In the genomic region with DNA sequence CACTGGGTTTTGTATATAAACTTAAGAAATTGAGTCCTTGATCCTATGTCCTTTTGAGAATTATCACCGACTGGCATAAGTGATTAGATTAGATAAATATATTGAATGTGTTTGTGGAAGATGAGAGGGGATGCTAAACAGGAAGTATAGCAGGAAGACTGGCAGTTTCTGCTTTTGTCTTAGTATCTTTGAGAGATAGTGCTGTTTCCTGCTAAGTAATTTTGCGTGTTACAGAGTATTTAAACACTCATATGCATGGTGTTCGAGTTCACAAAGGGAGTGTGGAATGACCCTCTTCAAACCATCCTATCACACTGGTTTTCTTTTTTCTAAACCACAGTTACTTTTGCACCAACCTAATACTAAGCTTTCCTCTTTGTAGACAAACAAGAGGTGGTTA, we compare ENCODE assay signal across 2 cellular contexts.
TF ChIP-seq lines count a peak whose summit lies in the region.

No MANE protein-coding gene starts in this region.

TF ChIP-seq in liver, 16 proteins besides CTCF, POLR2A, EP300 and RAD21 (continued from another document):
- TF ChIP-seq, protein P1, sequence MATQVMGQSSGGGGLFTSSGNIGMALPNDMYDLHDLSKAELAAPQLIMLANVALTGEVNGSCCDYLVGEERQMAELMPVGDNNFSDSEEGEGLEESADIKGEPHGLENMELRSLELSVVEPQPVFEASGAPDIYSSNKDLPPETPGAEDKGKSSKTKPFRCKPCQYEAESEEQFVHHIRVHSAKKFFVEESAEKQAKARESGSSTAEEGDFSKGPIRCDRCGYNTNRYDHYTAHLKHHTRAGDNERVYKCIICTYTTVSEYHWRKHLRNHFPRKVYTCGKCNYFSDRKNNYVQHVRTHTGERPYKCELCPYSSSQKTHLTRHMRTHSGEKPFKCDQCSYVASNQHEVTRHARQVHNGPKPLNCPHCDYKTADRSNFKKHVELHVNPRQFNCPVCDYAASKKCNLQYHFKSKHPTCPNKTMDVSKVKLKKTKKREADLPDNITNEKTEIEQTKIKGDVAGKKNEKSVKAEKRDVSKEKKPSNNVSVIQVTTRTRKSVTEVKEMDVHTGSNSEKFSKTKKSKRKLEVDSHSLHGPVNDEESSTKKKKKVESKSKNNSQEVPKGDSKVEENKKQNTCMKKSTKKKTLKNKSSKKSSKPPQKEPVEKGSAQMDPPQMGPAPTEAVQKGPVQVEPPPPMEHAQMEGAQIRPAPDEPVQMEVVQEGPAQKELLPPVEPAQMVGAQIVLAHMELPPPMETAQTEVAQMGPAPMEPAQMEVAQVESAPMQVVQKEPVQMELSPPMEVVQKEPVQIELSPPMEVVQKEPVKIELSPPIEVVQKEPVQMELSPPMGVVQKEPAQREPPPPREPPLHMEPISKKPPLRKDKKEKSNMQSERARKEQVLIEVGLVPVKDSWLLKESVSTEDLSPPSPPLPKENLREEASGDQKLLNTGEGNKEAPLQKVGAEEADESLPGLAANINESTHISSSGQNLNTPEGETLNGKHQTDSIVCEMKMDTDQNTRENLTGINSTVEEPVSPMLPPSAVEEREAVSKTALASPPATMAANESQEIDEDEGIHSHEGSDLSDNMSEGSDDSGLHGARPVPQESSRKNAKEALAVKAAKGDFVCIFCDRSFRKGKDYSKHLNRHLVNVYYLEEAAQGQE (IDR thresholded peaks at IDR 0.05), result no peak
- TF ChIP-seq TAF1 (conservative IDR thresholded peaks at IDR 0.05) (no peak), YY1 (IDR thresholded peaks at IDR 0.05) (no peak)

TF ChIP-seq in HepG2, 621 proteins besides CTCF, POLR2A, EP300 and RAD21 (continued from another document):
- TF ChIP-seq, protein P2, sequence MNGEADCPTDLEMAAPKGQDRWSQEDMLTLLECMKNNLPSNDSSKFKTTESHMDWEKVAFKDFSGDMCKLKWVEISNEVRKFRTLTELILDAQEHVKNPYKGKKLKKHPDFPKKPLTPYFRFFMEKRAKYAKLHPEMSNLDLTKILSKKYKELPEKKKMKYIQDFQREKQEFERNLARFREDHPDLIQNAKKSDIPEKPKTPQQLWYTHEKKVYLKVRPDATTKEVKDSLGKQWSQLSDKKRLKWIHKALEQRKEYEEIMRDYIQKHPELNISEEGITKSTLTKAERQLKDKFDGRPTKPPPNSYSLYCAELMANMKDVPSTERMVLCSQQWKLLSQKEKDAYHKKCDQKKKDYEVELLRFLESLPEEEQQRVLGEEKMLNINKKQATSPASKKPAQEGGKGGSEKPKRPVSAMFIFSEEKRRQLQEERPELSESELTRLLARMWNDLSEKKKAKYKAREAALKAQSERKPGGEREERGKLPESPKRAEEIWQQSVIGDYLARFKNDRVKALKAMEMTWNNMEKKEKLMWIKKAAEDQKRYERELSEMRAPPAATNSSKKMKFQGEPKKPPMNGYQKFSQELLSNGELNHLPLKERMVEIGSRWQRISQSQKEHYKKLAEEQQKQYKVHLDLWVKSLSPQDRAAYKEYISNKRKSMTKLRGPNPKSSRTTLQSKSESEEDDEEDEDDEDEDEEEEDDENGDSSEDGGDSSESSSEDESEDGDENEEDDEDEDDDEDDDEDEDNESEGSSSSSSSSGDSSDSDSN (CRISPR knock-in tag; IDR thresholded peaks at IDR 0.05), result no peak
- TF ChIP-seq, protein P3, sequence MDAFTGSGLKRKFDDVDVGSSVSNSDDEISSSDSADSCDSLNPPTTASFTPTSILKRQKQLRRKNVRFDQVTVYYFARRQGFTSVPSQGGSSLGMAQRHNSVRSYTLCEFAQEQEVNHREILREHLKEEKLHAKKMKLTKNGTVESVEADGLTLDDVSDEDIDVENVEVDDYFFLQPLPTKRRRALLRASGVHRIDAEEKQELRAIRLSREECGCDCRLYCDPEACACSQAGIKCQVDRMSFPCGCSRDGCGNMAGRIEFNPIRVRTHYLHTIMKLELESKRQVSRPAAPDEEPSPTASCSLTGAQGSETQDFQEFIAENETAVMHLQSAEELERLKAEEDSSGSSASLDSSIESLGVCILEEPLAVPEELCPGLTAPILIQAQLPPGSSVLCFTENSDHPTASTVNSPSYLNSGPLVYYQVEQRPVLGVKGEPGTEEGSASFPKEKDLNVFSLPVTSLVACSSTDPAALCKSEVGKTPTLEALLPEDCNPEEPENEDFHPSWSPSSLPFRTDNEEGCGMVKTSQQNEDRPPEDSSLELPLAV (CRISPR knock-in tag; conservative IDR thresholded peaks at IDR 0.05; ENCODE audit: low read depth), result no peak
- no peak for TF ChIP-seq ZSCAN29 (CRISPR knock-in tag; conservative IDR thresholded peaks at IDR 0.05)
